8 cellular contexts compared by ENCODE assay signal in the genomic region with DNA sequence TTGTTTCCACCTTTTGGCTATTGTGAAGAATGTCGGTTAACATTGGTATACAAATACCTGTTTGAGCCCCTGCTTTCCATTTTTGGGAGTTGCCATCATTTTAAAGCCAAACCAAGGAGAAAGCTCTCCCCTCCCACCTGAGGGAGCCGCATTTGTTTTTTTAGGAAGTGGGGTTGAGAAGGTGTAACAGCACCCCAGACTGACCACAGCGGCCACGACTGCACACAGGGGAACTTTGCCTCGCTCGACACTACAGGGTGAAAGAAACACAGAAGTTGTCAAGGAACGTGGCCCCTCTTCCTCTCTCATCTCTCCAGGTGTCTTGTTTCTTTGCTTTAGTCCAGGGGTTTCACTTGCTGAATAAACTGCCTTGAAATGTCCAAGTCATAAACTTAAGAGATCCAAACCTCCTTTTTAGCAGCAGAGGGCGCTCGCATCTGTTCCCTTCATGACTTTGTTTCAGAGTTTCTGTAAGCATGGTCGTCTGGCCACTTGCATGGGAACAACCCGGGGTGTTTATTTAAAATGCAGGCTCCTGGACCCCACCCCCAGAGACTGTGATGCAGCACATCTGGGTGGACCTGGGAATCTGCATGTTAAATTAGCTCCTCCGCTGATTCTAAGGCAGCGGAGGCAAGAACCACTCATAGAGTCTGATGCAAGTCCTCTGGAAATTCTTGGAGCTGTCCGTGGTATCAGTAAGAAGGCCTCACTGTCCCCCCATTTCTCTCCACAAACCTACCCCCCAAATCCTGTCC. TPM values are rescaled to one million over a fixed set of nuclear protein-coding genes. Genes with fewer than 3 reads are reported as not detected.
DNase-seq lines count a peak whose midpoint lies in the region; ATAC-seq and TF ChIP-seq lines count a peak whose summit lies in the region.

No MANE protein-coding gene starts in this region.

- H3K27ac ChIP-seq in CD8-positive, alpha-beta memory T cell (ENCODE audit: low read depth, low read length): no peak overlapping the region
- H3K27ac ChIP-seq in left ventricle myocardium inferior (replicated peaks): no peak overlapping the region

- peak overlapping the region in 2 of 8 donors; percentile 16 to 58 for H3K27ac Mint-ChIP-seq in CD8-positive, alpha-beta memory T cell
- no peak overlapping the region for H3K27ac Mint-ChIP-seq in activated naive CD4-positive, alpha-beta T cell treated with anti-CD3 and anti-CD28 coated beads for 36 hours

- peak; percentile 70 for TF ChIP-seq CTCF in left ventricle myocardium inferior (IDR thresholded peaks at IDR 0.05; ENCODE audit: borderline replicate concordance)

- no peaks in the 10 kb centered on the region for H3K27me3 ChIP-seq in CD8-positive, alpha-beta memory T cell (ENCODE audit: insufficient read depth, low read length, poor library complexity, severe bottlenecking)
- no peaks in the 10 kb centered on the region for H3K27me3 ChIP-seq in left ventricle myocardium inferior (ENCODE audit: low read depth)

- H3K4me3 Mint-ChIP-seq in CD8-positive, alpha-beta memory T cell: peak overlapping the region; percentile 14 to 81 (median 63)
- H3K4me3 Mint-ChIP-seq in activated naive CD4-positive, alpha-beta T cell treated with anti-CD3 and anti-CD28 coated beads for 36 hours: no peak overlapping the region

- no peak overlapping the region for H3K4me3 ChIP-seq in CD8-positive, alpha-beta memory T cell (ENCODE audit: low read length)
- no peak overlapping the region for H3K4me3 ChIP-seq in left ventricle myocardium inferior

- peaks cover 0 to 6% of the 10 kb centered on the region in 2 donors for H3K27me3 Mint-ChIP-seq in CD8-positive, alpha-beta memory T cell
- peaks cover 4% of the 10 kb centered on the region for H3K27me3 Mint-ChIP-seq in activated naive CD4-positive, alpha-beta T cell treated with anti-CD3 and anti-CD28 coated beads for 36 hours (ENCODE audit: low read depth)

- POLR2A ChIA-PET in CD8-positive, alpha-beta memory T cell (lab: Charles Lee): no interaction called here

- H3K9me3 Mint-ChIP-seq in CD8-positive, alpha-beta memory T cell: no peaks in the 10 kb centered on the region
- no peaks in the 10 kb centered on the region for H3K9me3 Mint-ChIP-seq in activated naive CD4-positive, alpha-beta T cell treated with anti-CD3 and anti-CD28 coated beads for 36 hours

- ATAC-seq in GM21447 (IDR thresholded peaks at IDR 0.05; ENCODE audit: unreplicated experiment) (no peak), HG02623 (IDR thresholded peaks at IDR 0.05; ENCODE audit: unreplicated experiment) (no peak)

- H3K4me1 Mint-ChIP-seq in CD8-positive, alpha-beta memory T cell: peaks cover 34 to 48% (median 44%) of the 10 kb centered on the region in 3 donors
- H3K4me1 Mint-ChIP-seq in activated naive CD4-positive, alpha-beta T cell treated with anti-CD3 and anti-CD28 coated beads for 36 hours (ENCODE audit: low read depth): peaks cover 32% of the 10 kb centered on the region

- no peaks in the 10 kb centered on the region for H3K9me3 ChIP-seq in CD8-positive, alpha-beta memory T cell (ENCODE audit: low read length)
- H3K9me3 ChIP-seq in left ventricle myocardium inferior (replicated peaks): no peaks in the 10 kb centered on the region

- peak; percentile 17 to 55 (median 28) for DNase-seq in CD8-positive, alpha-beta memory T cell
- DNase-seq in HT1080 (ENCODE audit: low read depth): peak; percentile 47
- DNase-seq in RPMI7951 (ENCODE audit: low read depth): peak; percentile 52
- peak; percentile 64 for DNase-seq in activated naive CD4-positive, alpha-beta T cell treated with anti-CD3 and anti-CD28 coated beads for 36 hours
- no peak for DNase-seq in left ventricle myocardium inferior
- peak; percentile 50 for DNase-seq in smooth muscle cell of the brain vasculature (ENCODE audit: low read depth, low spot score)

- peaks cover 41% of the 10 kb centered on the region for H3K4me1 ChIP-seq in CD8-positive, alpha-beta memory T cell (ENCODE audit: insufficient read depth, low read length)
- peaks cover 32% of the 10 kb centered on the region for H3K4me1 ChIP-seq in left ventricle myocardium inferior

- CTCF ChIA-PET in CD8-positive, alpha-beta memory T cell (lab: Charles Lee): interaction anchor here (0.6 to 6.7 kb wide), 5 partner anchors 16 to 715 kb away, joined by 3 to 96 read pairs (median 5); no protein-coding TSS in a partner anchor
- CTCF ChIA-PET in activated naive CD4-positive, alpha-beta T cell treated with anti-CD3 and anti-CD28 coated beads for 36 hours (lab: Charles Lee): interaction anchor here (1.2 to 5.8 kb wide), 4 partner anchors 10 to 257 kb away, joined by 3 to 188 read pairs (median 43); no protein-coding TSS in a partner anchor

- intact Hi-C loops in activated naive CD4-positive, alpha-beta T cell treated with anti-CD3 and anti-CD28 coated beads for 36 hours (cut with micrococcal nuclease): loop anchor here (5.0 to 10.0 kb wide), 2 partner anchors 357 to 1510 kb away; partner anchors contain the start of gene CDK5RAP2
- intact Hi-C loops in left ventricle myocardium inferior (cut with micrococcal nuclease): loop anchor here (10.0 kb wide), 2 partner anchors 260 to 360 kb away; no protein-coding TSS in a partner anchor

- peaks cover 0 to 6% (median 4%) of the 10 kb centered on the region in 3 donors for H3K36me3 Mint-ChIP-seq in CD8-positive, alpha-beta memory T cell
- H3K36me3 Mint-ChIP-seq in activated naive CD4-positive, alpha-beta T cell treated with anti-CD3 and anti-CD28 coated beads for 36 hours (ENCODE audit: low read depth): peaks cover 2% of the 10 kb centered on the region

- H3K36me3 ChIP-seq in CD8-positive, alpha-beta memory T cell (ENCODE audit: insufficient read depth, low read length): no peaks in the 10 kb centered on the region
- no peaks in the 10 kb centered on the region for H3K36me3 ChIP-seq in left ventricle myocardium inferior

RNA-seq across cellular contexts. Expression of gene TTLL11, which starts 2.1 kb away (rescaled TPM):
- 1 to 10 TPM; 4.0 to 4.5 TPM for total RNA-seq in CD8-positive, alpha-beta memory T cell
- polyA plus RNA-seq in CD8-positive, alpha-beta memory T cell: 6.2 TPM
- 7.1 and 9.1 TPM in 2 replicates for total RNA-seq in HT1080 (2014; rRNA removed; shearing (Covaris generic))
- 5.7 and 6.7 TPM in 2 replicates for polyA plus RNA-seq in HT1080 (2015; cell fraction: cytosol; rRNA removed)
- 5.4 and 6.4 TPM in 2 replicates for polyA plus RNA-seq in HT1080 (2015; cell fraction: nucleus; rRNA removed)
- total RNA-seq in RPMI7951 (2014; rRNA removed; shearing (Covaris generic)): 0.60 and 2.0 TPM in 2 replicates
- under 1 TPM; 0.84 to 0.86 TPM for total RNA-seq in activated naive CD4-positive, alpha-beta T cell treated with anti-CD3 and anti-CD28 coated beads for 36 hours
- 7.3 TPM for total RNA-seq in left ventricle myocardium inferior
